In the genomic region with DNA sequence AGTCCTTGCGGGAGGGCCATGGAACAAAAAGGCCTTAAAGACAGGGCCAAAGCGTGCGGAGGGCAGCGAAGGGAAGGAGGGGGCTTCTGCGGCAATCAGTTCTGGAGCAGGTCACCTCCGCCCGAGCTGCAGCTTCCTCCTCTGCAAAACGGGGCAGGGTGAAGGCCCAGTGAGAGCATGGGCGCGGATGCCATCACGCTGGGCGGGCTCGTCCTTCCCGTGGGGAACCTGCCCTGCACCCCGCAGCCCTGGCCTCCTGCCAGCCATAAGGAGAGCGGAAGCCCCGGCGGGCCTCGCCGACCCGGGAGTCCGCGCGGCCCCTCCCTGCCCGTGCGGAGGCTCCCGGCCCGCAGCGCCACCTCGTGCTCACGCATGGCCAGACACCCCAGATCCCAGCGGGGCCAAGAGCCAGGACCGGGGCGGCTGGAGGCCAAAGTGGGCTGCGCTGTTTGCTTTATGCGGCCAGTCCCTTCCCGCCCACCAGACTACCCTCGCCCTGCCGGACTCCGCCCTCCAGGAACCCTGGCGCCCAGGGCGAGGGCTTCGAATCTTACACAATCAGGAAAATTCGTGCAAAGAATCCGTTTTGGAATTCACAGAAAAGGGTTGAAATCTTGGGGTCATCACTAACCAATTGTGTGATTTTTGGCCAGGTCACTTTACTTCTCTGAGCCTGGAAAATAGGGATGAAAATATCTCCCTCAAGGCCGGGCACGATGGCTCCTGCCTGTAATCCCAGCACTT, we compare ENCODE assay signal across 8 cellular contexts. TPM values are rescaled to one million over a fixed set of nuclear protein-coding genes. Genes with fewer than 3 reads are reported as not detected.
A peak's percentile ranks its signal among the peaks of the same experiment; 100 is the strongest.
DNase-seq lines count a peak whose midpoint lies in the region; TF ChIP-seq lines count a peak whose summit lies in the region.

No MANE protein-coding gene starts in this region.

- peaks cover 23% of the 10 kb centered on the region for H3K36me3 ChIP-seq in WERI-Rb-1
- H3K36me3 ChIP-seq in breast epithelium: no peaks in the 10 kb centered on the region

- DNase-seq in DMS53 (lab: John Stamatoyannopoulos, UW): peak; percentile 94
- peak; percentile 67 for DNase-seq in H4 (ENCODE audit: low spot score)
- DNase-seq in NCI-H1105 (lab: John Stamatoyannopoulos, UW): peak; percentile 66
- peak; percentile 81 for DNase-seq in WERI-Rb-1
- peak; percentile 67 to 80 for DNase-seq in breast epithelium (ENCODE audit: low spot score in 2 of 2)
- peak; percentile 91 for DNase-seq in iPS-NIHi7 (ENCODE audit: extremely low spot score)
- DNase-seq in stimulated activated CD4-positive, alpha-beta T cell treated with anti-CD3 and anti-CD28 coated beads, Interleukin-12 subunit alpha, Interleukin-12 subunit beta, amount 100 ng/mL, for 24 hours (ENCODE audit: low read depth in 2 of 2): peak; percentile 50 to 71
- DNase-seq in cortex of kidney (lab: John Stamatoyannopoulos, UW): no peak

- H3K27me3 ChIP-seq in WERI-Rb-1 (ENCODE audit: insufficient read depth, low read depth, severe bottlenecking) (no peaks in the 10 kb centered on the region), breast epithelium (no peaks in the 10 kb centered on the region)

- intact Hi-C loops in breast epithelium (cut with DNase I; ENCODE audit: low total_unique reads): no loop called here

- H3K27ac ChIP-seq in WERI-Rb-1 (peak overlapping the region; percentile 10; the same call in 1 of the 2 replicates), breast epithelium (peak overlapping the region; percentile 54 to 60)

- H3K4me1 ChIP-seq in breast epithelium: peaks cover 0 to 5% of the 10 kb centered on the region in 2 donors

- H3K9me3 ChIP-seq in WERI-Rb-1 (ENCODE audit: severe bottlenecking): no peaks in the 10 kb centered on the region
- no peaks in the 10 kb centered on the region for H3K9me3 ChIP-seq in breast epithelium

- TF ChIP-seq POLR2A in breast epithelium (IDR thresholded peaks at IDR 0.05): no peak

- H3K4me3 ChIP-seq in WERI-Rb-1 (ENCODE audit: low read depth, low read length): no peak overlapping the region
- H3K4me3 ChIP-seq in breast epithelium: peak overlapping the region; percentile 18 to 55 (median 30)

- peak; percentile 92 for TF ChIP-seq CTCF in WERI-Rb-1 (IDR thresholded peaks at IDR 0.05; ENCODE audit: low read depth, low read length)
- TF ChIP-seq CTCF in breast epithelium (IDR thresholded peaks at IDR 0.05): peak; percentile 71 to 95 (median 95)

RNA-seq across cellular contexts. Expression of gene TSKU, which starts 16.1 kb away (rescaled TPM):
- 64.5 and 67.1 TPM in 2 replicates for total RNA-seq in H4 (2014; rRNA removed; shearing (Covaris generic))
- total RNA-seq in breast epithelium: 100 to 1,000 TPM in 1 of 3 donors, 10 to 100 TPM in 2; 51.1 to 360 (median 65.1) TPM
